8 cellular contexts compared by ENCODE assay signal in the genomic region with DNA sequence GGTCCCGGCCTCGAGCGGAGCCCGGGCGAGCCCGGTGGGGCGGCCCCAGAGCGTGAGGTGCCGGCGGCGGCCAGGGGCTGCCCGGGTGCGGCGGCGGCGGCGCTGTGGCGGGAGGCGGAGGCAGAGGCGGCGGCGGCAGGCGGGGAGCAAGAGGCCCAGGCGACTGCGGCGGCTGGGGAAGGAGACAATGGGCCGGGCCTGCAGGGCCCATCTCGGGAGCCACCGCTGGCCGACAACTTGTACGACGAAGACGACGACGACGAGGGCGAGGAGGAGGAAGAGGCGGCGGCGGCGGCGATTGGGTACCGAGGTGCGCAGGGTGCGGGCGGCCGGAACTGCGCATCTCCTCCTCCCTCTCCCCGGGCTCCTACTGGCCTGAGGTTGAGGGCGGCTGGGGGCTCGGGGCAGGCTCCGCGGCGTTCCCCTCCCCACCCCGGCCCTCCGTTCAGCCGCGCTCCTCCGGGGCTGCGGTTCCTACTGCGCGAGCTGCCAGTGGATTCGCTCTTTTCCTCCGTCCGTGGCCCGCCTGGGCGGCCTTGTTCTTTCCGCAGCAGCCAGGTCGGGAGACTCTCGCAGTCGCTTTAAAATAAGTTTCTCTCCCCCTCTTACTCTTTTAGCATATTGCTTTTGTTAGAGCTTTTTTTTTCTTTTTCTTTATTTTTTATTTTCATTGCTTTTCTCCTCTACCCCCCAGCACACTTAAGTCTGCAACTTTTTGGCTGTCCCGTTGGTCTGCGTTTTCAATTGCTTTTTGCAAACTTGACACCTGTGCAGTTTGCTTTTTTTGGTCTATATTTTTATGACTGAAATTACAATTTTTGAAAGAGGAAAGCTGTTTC. TPM values are rescaled to one million over a fixed set of nuclear protein-coding genes. Genes with fewer than 3 reads are reported as not detected.
DNase-seq lines count a peak whose midpoint lies in the region; ATAC-seq and TF ChIP-seq lines count a peak whose summit lies in the region.

No MANE protein-coding gene starts in this region.

- H3K9me3 ChIP-seq in heart left ventricle (no peaks in the 10 kb centered on the region), tibial nerve (no peaks in the 10 kb centered on the region)

- H3K4me3 Mint-ChIP-seq in T-cell: peak overlapping the region; percentile 88 to 95 (median 90)

- H3K9me3 Mint-ChIP-seq in T-cell: no peaks in the 10 kb centered on the region

- intact Hi-C loops in heart left ventricle (cut with DNase I): loop anchor here in 8 of 10 donors (1.0 to 10.0 kb wide), 6 partner anchors 34 to 450 kb away; partner anchors contain the start of genes HERC4 (in 6 of the 8), HNRNPH3 (in 4 of the 8) and PBLD (in 4 of the 8)

- POLR2A ChIA-PET in GM10248 (lab: Yijun Ruan, JAX) (interaction anchor here (0.7 to 1.0 kb wide), 3 partner anchors 44 to 447 kb away, joined by 3 to 5 read pairs (median 5); partner anchors contain the start of gene HNRNPH3), T-cell (lab: Charles Lee) (interaction anchor here (0.6 to 1.7 kb wide), 9 partner anchors 11 to 869 kb away, joined by 3 to 14 read pairs (median 3); no protein-coding TSS in a partner anchor)

- H3K4me1 Mint-ChIP-seq in T-cell: peaks cover 37 to 41% (median 39%) of the 10 kb centered on the region in 3 donors

- H3K4me1 ChIP-seq in heart left ventricle (peaks cover 0 to 30% (median 13%) of the 10 kb centered on the region in 12 donors), tibial nerve (peaks cover 0 to 42% (median 15%) of the 10 kb centered on the region in 4 donors)

- 0% methylated on average over 44 to 73 of the region's 73 CpGs for WGBS in adipose tissue, 3 donors
- 0 to 2% (median 1%) methylated on average over 23 to 73 of the region's 73 CpGs for WGBS in heart left ventricle, 4 donors
- WGBS in tibial nerve, 2 donors: 0% methylated on average over 34 to 62 of the region's 73 CpGs

- no peak for TF ChIP-seq CTCF in GM10248 (IDR thresholded peaks at IDR 0.05; ENCODE audit: control extremely low read depth, extremely low read depth, low read depth, missing control alignments)
- peak in 2 of 12 donors; percentile 2 to 7 for TF ChIP-seq CTCF in heart left ventricle (IDR thresholded peaks at IDR 0.05)
- no peak for TF ChIP-seq CTCF in tibial nerve (IDR thresholded peaks at IDR 0.05)

- H3K27ac Mint-ChIP-seq in T-cell: peak overlapping the region; percentile 90

- peak; percentile 60 for ATAC-seq in HG02588 (IDR thresholded peaks at IDR 0.05; ENCODE audit: unreplicated experiment)
- ATAC-seq in T-cell (replicated peaks in 1 of 4): peak; percentile 74 to 79 (median 76)
- peak; percentile 65 to 82 (median 78) for ATAC-seq in heart left ventricle

- TF ChIP-seq POLR2A in heart left ventricle (IDR thresholded peaks at IDR 0.05) (no peak), tibial nerve (IDR thresholded peaks at IDR 0.05) (peak in 1 of 2 donors; percentile 38)

- peak overlapping the region; percentile 58 to 98 (median 82) for H3K4me3 ChIP-seq in heart left ventricle
- H3K4me3 ChIP-seq in tibial nerve: peak overlapping the region; percentile 59 to 96 (median 73)

- peak; percentile 84 for DNase-seq in GM10248 (ENCODE audit: extremely low spot score)
- DNase-seq in NAMALWA (ENCODE audit: low spot score): peak; percentile 86
- peak; percentile 55 to 81 (median 70) for DNase-seq in T-cell
- peak; percentile 84 to 92 (median 87) for DNase-seq in heart left ventricle
- peak; percentile 49 for DNase-seq in pons (ENCODE audit: low spot score)
- DNase-seq in tibial nerve (ENCODE audit: low spot score in 2 of 2): peak; percentile 59 to 67

- no peak for TF ChIP-seq EP300 in tibial nerve (IDR thresholded peaks at IDR 0.05)

- H3K27me3 ChIP-seq in heart left ventricle: no peaks in the 10 kb centered on the region
- no peaks in the 10 kb centered on the region for H3K27me3 ChIP-seq in tibial nerve

- peak overlapping the region; percentile 41 for H3K27ac ChIP-seq in adipose tissue (ENCODE audit: low read depth, low read length)
- H3K27ac ChIP-seq in heart left ventricle: peak overlapping the region; percentile 84 to 98 (median 94)
- H3K27ac ChIP-seq in tibial nerve: peak overlapping the region; percentile 91 to 98 (median 97)

- CTCF ChIA-PET in GM10248 (lab: Yijun Ruan, JAX): interaction anchor here (1.0 to 4.3 kb wide), 4 partner anchors 9 to 271 kb away, joined by 3 to 29 read pairs (median 4); no protein-coding TSS in a partner anchor
- CTCF ChIA-PET in T-cell (lab: Charles Lee): interaction anchor here (0.5 to 1.3 kb wide), 12 partner anchors 16 to 1021 kb away, joined by 3 to 8 read pairs (median 3); partner anchors contain the start of gene RUFY2 (in 1 of the 2)

- H3K36me3 Mint-ChIP-seq in T-cell: peaks cover 23% of the 10 kb centered on the region

- H3K27me3 Mint-ChIP-seq in T-cell: no peaks in the 10 kb centered on the region

- H3K36me3 ChIP-seq in heart left ventricle (peaks cover 0 to 37% (median 34%) of the 10 kb centered on the region in 9 donors), tibial nerve (peaks cover 0 to 34% (median 9%) of the 10 kb centered on the region in 3 donors)

RNA-seq across cellular contexts. Expression of gene SIRT1, which starts 0.6 kb away (rescaled TPM):
- total RNA-seq in T-cell: 10 to 100 TPM; 41.0 to 58.7 (median 46.7) TPM
- polyA plus RNA-seq in adipose tissue: 10 to 100 TPM in 2 of 3 donors, 1 to 10 TPM in 1; 7.7 to 22.7 (median 16.4) TPM
- total RNA-seq in heart left ventricle: 10 to 100 TPM in 6 of 9 donors, 1 to 10 TPM in 3; 9.4 to 19.1 (median 12.5) TPM
- 1 to 10 TPM; 6.0 to 9.2 TPM for polyA plus RNA-seq in heart left ventricle
- total RNA-seq in tibial nerve: 10 to 100 TPM; 23.4 to 42.8 (median 35.3) TPM

RNA-seq across cellular contexts. Expression of gene DNAJC12, which starts 47.1 kb away (rescaled TPM):
- under 1 TPM in 2 of 5 donors, not detected in 3; 0.20 to 0.28 TPM for total RNA-seq in T-cell
- 10 to 100 TPM in 1 of 3 donors, 1 to 10 TPM in 1, under 1 TPM in 1; 0.52 to 25.7 (median 3.0) TPM for polyA plus RNA-seq in adipose tissue
- 1 to 10 TPM; 2.7 to 6.5 (median 4.8) TPM for total RNA-seq in heart left ventricle
- 1 to 10 TPM; 1.5 to 5.1 TPM for polyA plus RNA-seq in heart left ventricle
- total RNA-seq in tibial nerve: 1 to 10 TPM; 1.2 to 5.4 (median 3.3) TPM

Comparison
In these comparisons a context has a peak if more than half of its experiments do, and no peak if none do; other contexts are left out.
1. Peak in every context shown above with its lines: DNase-seq, ATAC-seq, H3K4me3 ChIP-seq and H3K27ac ChIP-seq.
2. H3K27ac ChIP-seq: peak in every context shown above with its lines; median percentile 97 in tibial nerve; 94 in heart left ventricle; 41 in adipose tissue.